8 cellular contexts compared by ENCODE assay signal in the genomic region with DNA sequence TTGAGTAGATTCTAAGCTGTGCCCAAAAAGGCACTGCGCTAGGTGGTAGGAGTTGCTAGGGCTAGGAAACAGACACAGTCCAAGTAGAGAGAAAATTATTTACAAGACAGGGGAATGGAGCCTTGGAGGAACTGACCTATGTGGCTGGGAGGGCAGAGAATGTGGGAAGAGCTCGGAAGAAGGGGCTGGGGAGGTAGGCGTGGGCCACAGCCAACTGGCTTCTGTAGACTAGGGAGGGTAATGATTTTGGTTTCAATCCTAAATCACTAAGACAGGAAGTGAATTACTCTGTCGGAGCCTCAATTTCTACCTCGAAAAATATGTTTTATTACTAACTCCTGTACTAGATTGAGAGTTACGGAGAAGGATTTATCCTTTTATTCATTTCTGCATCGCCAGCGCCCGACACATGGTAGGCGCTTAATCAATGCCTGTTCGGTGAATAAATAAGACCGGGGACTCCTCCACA.
A peak's percentile ranks its signal among the peaks of the same experiment; 100 is the strongest.
DNase-seq lines count a peak whose midpoint lies in the region; ATAC-seq lines count a peak whose summit lies in the region.

No MANE protein-coding gene starts in this region.

- H3K4me1 ChIP-seq in adipocyte (ENCODE audit: control insufficient read depth, insufficient read depth, low read length), result peaks cover 43% of the 10 kb centered on the region

- H3K27me3 Mint-ChIP-seq in stimulated activated memory B cell treated with anti-CD40 and anti-IgM and Interleukin-4, amounts not matched to agents 10 μg/mL and 1 μg/mL and 100 μg/mL, for 72 hours, result no peaks in the 10 kb centered on the region

- peak overlapping the region; percentile 99 for H3K4me3 ChIP-seq in adipocyte (ENCODE audit: low read length)

- ATAC-seq in HG03520 (IDR thresholded peaks at IDR 0.05; ENCODE audit: unreplicated experiment), result peak; percentile 24
- ATAC-seq in stimulated activated memory B cell treated with anti-CD40 and anti-IgM and Interleukin-4, amounts not matched to agents 10 μg/mL and 1 μg/mL and 100 μg/mL, for 72 hours, result peak; percentile 22

- H3K9me3 Mint-ChIP-seq in stimulated activated memory B cell treated with anti-CD40 and anti-IgM and Interleukin-4, amounts not matched to agents 10 μg/mL and 1 μg/mL and 100 μg/mL, for 72 hours, result no peaks in the 10 kb centered on the region

- peak; percentile 19 for DNase-seq in activated T-cell treated with anti-CD3 and anti-CD28 coated beads, Interleukin-2, amount 50 U/mL, for 1 hour
- DNase-seq in activated T-cell treated with anti-CD3 and anti-CD28 coated beads for 4 hours (no peak), adipocyte (ENCODE audit: low read depth) (no peak), iPS-NIHi11 (ENCODE audit: low spot score) (peak; percentile 22), posterior cingulate gyrus (no peak)
- DNase-seq in activated CD4-positive, CD25-positive, alpha-beta regulatory T cell treated with anti-CD3 and anti-CD28 coated beads, Interleukin-2, amount 50 U/mL, for 72 hours, result no peak

- no peaks in the 10 kb centered on the region for H3K27me3 ChIP-seq in adipocyte (replicated peaks; ENCODE audit: control insufficient read depth, insufficient read depth, low read length)

- no peaks in the 10 kb centered on the region for H3K9me3 ChIP-seq in adipocyte (ENCODE audit: control insufficient read depth, low read length)

- peaks cover 6% of the 10 kb centered on the region for H3K36me3 Mint-ChIP-seq in stimulated activated memory B cell treated with anti-CD40 and anti-IgM and Interleukin-4, amounts not matched to agents 10 μg/mL and 1 μg/mL and 100 μg/mL, for 72 hours

- peak overlapping the region; percentile 97 for H3K27ac Mint-ChIP-seq in stimulated activated memory B cell treated with anti-CD40 and anti-IgM and Interleukin-4, amounts not matched to agents 10 μg/mL and 1 μg/mL and 100 μg/mL, for 72 hours

- H3K4me1 Mint-ChIP-seq in stimulated activated memory B cell treated with anti-CD40 and anti-IgM and Interleukin-4, amounts not matched to agents 10 μg/mL and 1 μg/mL and 100 μg/mL, for 72 hours, result peaks cover 36% of the 10 kb centered on the region

- no peaks in the 10 kb centered on the region for H3K36me3 ChIP-seq in adipocyte (ENCODE audit: control insufficient read depth, insufficient read depth, low read length, severe bottlenecking)

- intact Hi-C loops in posterior cingulate gyrus (cut with DNase I), result loop anchor here (1.0 to 10.0 kb wide), 3 partner anchors 13 to 90 kb away; partner anchors contain the start of genes DNAJC16 and PLEKHM2

- peak overlapping the region; percentile 80 for H3K9ac ChIP-seq in adipocyte (ENCODE audit: low read length)

- peak overlapping the region; percentile 87 for H3K4me3 Mint-ChIP-seq in stimulated activated memory B cell treated with anti-CD40 and anti-IgM and Interleukin-4, amounts not matched to agents 10 μg/mL and 1 μg/mL and 100 μg/mL, for 72 hours

Comparison
In these comparisons a context has a peak if more than half of its experiments do, and no peak if none do; other contexts are left out.
1. DNase-seq: peak in activated T-cell treated with anti-CD3 and anti-CD28 coated beads, Interleukin-2, amount 50 U/mL, for 1 hour (single experiment) and iPS-NIHi11 (single experiment); none in activated T-cell treated with anti-CD3 and anti-CD28 coated beads for 4 hours (single experiment), adipocyte (single experiment), posterior cingulate gyrus (0 of 10) and activated CD4-positive, CD25-positive, alpha-beta regulatory T cell treated with anti-CD3 and anti-CD28 coated beads, Interleukin-2, amount 50 U/mL, for 72 hours (single experiment).